In genomic region chr1:65209005-65209885, GRCh38 we compare ENCODE assay signal across 9 cellular contexts.
DNase-seq lines count a peak whose midpoint lies in the region; ATAC-seq lines count a peak whose summit lies in the region.
"Had no signal": no experiment of that assay in that cellular context is flagged by ENCODE, and none has a peak within 500 bp of the region (broad histone marks: within the 10 kb centered on the region; RNA-seq: fewer than 3 reads in every experiment).

No MANE protein-coding gene starts in this region.

- H3K27ac Mint-ChIP-seq in activated T-helper 1 cell treated with anti-CD3 and anti-CD28 coated beads, Interleukin-12 subunit alpha, Interleukin-12 subunit beta, Interleukin-2, Interleukin-4 antibody, amounts not matched to agents 30 ng/mL and 10 ng/mL and 1 ng/mL, durations not matched to agents 14 hours and 24 hours and 36 hours, result peak overlapping the region; percentile 20
- H3K27ac Mint-ChIP-seq in activated CD4-positive, alpha-beta memory T cell treated with anti-CD3 and anti-CD28 coated beads, Interleukin-2, amount 10 ng/mL, durations not matched to agents 7 days and 5 days, result no peak overlapping the region
- H3K27ac Mint-ChIP-seq: T-helper 1 cell treated with Interleukin-12 subunit alpha and Interleukin-12 subunit beta and Interleukin-4 antibody, amounts not matched to agents 30 μg/mL and 1 μg/mL, for 36 hours had no signal

- H3K9me3 Mint-ChIP-seq in activated T-helper 1 cell treated with anti-CD3 and anti-CD28 coated beads, Interleukin-12 subunit alpha, Interleukin-12 subunit beta, Interleukin-2, Interleukin-4 antibody, amounts not matched to agents 30 ng/mL and 10 ng/mL and 1 ng/mL, durations not matched to agents 14 hours and 24 hours and 36 hours, result no peaks in the 10 kb centered on the region
- no peaks in the 10 kb centered on the region for H3K9me3 Mint-ChIP-seq in activated CD4-positive, alpha-beta memory T cell treated with anti-CD3 and anti-CD28 coated beads, Interleukin-2, amount 10 ng/mL, durations not matched to agents 7 days and 5 days
- H3K9me3 Mint-ChIP-seq: T-helper 1 cell treated with Interleukin-12 subunit alpha and Interleukin-12 subunit beta and Interleukin-4 antibody, amounts not matched to agents 30 μg/mL and 1 μg/mL, for 36 hours had no signal

- H3K27me3 Mint-ChIP-seq in activated T-helper 1 cell treated with anti-CD3 and anti-CD28 coated beads, Interleukin-12 subunit alpha, Interleukin-12 subunit beta, Interleukin-2, Interleukin-4 antibody, amounts not matched to agents 30 ng/mL and 10 ng/mL and 1 ng/mL, durations not matched to agents 14 hours and 24 hours and 36 hours (ENCODE audit: insufficient read depth), result no peaks in the 10 kb centered on the region
- H3K27me3 Mint-ChIP-seq in activated CD4-positive, alpha-beta memory T cell treated with anti-CD3 and anti-CD28 coated beads, Interleukin-2, amount 10 ng/mL, durations not matched to agents 7 days and 5 days, result no peaks in the 10 kb centered on the region

- CTCF ChIA-PET in activated CD4-positive, alpha-beta memory T cell treated with anti-CD3 and anti-CD28 coated beads, Interleukin-2, amount 10 ng/mL, durations not matched to agents 7 days and 5 days (lab: Charles Lee), result interaction anchor here (0.6 to 3.4 kb wide), 17 partner anchors 9 to 306 kb away, joined by 3 to 18 read pairs (median 5); partner anchors contain the start of genes LEPR and LEPROT

- peak; percentile 37 for ATAC-seq in GM21390 (IDR thresholded peaks at IDR 0.05; ENCODE audit: unreplicated experiment)
- ATAC-seq in left ventricle myocardium superior, result peak; percentile 72

- peaks cover 76% of the 10 kb centered on the region for H3K4me1 Mint-ChIP-seq in activated T-helper 1 cell treated with anti-CD3 and anti-CD28 coated beads, Interleukin-12 subunit alpha, Interleukin-12 subunit beta, Interleukin-2, Interleukin-4 antibody, amounts not matched to agents 30 ng/mL and 10 ng/mL and 1 ng/mL, durations not matched to agents 14 hours and 24 hours and 36 hours (ENCODE audit: low read depth)
- peaks cover 26% of the 10 kb centered on the region for H3K4me1 Mint-ChIP-seq in activated CD4-positive, alpha-beta memory T cell treated with anti-CD3 and anti-CD28 coated beads, Interleukin-2, amount 10 ng/mL, durations not matched to agents 7 days and 5 days

- intact Hi-C loops in activated T-helper 1 cell treated with anti-CD3 and anti-CD28 coated beads, Interleukin-12 subunit alpha, Interleukin-12 subunit beta, Interleukin-2, Interleukin-4 antibody, amounts not matched to agents 30 ng/mL and 10 ng/mL and 1 ng/mL, durations not matched to agents 14 hours and 24 hours and 36 hours (cut with micrococcal nuclease), result loop anchor here (1.0 to 2.0 kb wide), 2 partner anchors 134 to 149 kb away; no protein-coding TSS in a partner anchor
- intact Hi-C loops in left ventricle myocardium superior (cut with micrococcal nuclease), result loop anchor here (5.0 kb wide), 1 partner anchor 147 kb away; no protein-coding TSS in a partner anchor

- POLR2A ChIA-PET in activated CD4-positive, alpha-beta memory T cell treated with anti-CD3 and anti-CD28 coated beads, Interleukin-2, amount 10 ng/mL, durations not matched to agents 7 days and 5 days (lab: Charles Lee), result no interaction called here

- H3K36me3 Mint-ChIP-seq in activated T-helper 1 cell treated with anti-CD3 and anti-CD28 coated beads, Interleukin-12 subunit alpha, Interleukin-12 subunit beta, Interleukin-2, Interleukin-4 antibody, amounts not matched to agents 30 ng/mL and 10 ng/mL and 1 ng/mL, durations not matched to agents 14 hours and 24 hours and 36 hours (ENCODE audit: low read depth), result peaks cover 15% of the 10 kb centered on the region
- no peaks in the 10 kb centered on the region for H3K36me3 Mint-ChIP-seq in activated CD4-positive, alpha-beta memory T cell treated with anti-CD3 and anti-CD28 coated beads, Interleukin-2, amount 10 ng/mL, durations not matched to agents 7 days and 5 days (ENCODE audit: low read depth)

- H3K4me3 Mint-ChIP-seq in activated T-helper 1 cell treated with anti-CD3 and anti-CD28 coated beads, Interleukin-12 subunit alpha, Interleukin-12 subunit beta, Interleukin-2, Interleukin-4 antibody, amounts not matched to agents 30 ng/mL and 10 ng/mL and 1 ng/mL, durations not matched to agents 14 hours and 24 hours and 36 hours, result no peak overlapping the region
- H3K4me3 Mint-ChIP-seq in activated CD4-positive, alpha-beta memory T cell treated with anti-CD3 and anti-CD28 coated beads, Interleukin-2, amount 10 ng/mL, durations not matched to agents 7 days and 5 days, result no peak overlapping the region
- H3K4me3 Mint-ChIP-seq: T-helper 1 cell treated with Interleukin-12 subunit alpha and Interleukin-12 subunit beta and Interleukin-4 antibody, amounts not matched to agents 30 μg/mL and 1 μg/mL, for 36 hours had no signal

- peak; percentile 41 for DNase-seq in D341Med (ENCODE audit: low spot score)
- peak; percentile 71 for DNase-seq in NAMALWA (ENCODE audit: low spot score)
- no peak for DNase-seq in activated T-helper 1 cell treated with anti-CD3 and anti-CD28 coated beads, Interleukin-12 subunit alpha, Interleukin-12 subunit beta, Interleukin-2, Interleukin-4 antibody, amounts not matched to agents 30 ng/mL and 10 ng/mL and 1 ng/mL, durations not matched to agents 14 hours and 24 hours and 36 hours (ENCODE audit: low spot score)
- DNase-seq in left ventricle myocardium superior, result no peak
- DNase-seq in smooth muscle cell of the brain vasculature (ENCODE audit: low read depth, low spot score), result peak; percentile 26
- no peak for DNase-seq in activated CD4-positive, alpha-beta memory T cell treated with anti-CD3 and anti-CD28 coated beads, Interleukin-2, amount 10 ng/mL, durations not matched to agents 7 days and 5 days
- no peak for DNase-seq in activated CD4-positive, CD25-positive, alpha-beta regulatory T cell treated with anti-CD3 and anti-CD28 coated beads, Interleukin-2, amount 50 U/mL, for 72 hours

Comparison
In these comparisons a context has a peak if more than half of its experiments do, and no peak if none do; other contexts are left out.
1. DNase-seq: peak in D341Med (single experiment), NAMALWA (single experiment) and smooth muscle cell of the brain vasculature (single experiment); none in activated T-helper 1 cell treated with anti-CD3 and anti-CD28 coated beads, Interleukin-12 subunit alpha, Interleukin-12 subunit beta, Interleukin-2, Interleukin-4 antibody, amounts not matched to agents 30 ng/mL and 10 ng/mL and 1 ng/mL, durations not matched to agents 14 hours and 24 hours and 36 hours (single experiment), left ventricle myocardium superior (single experiment), activated CD4-positive, alpha-beta memory T cell treated with anti-CD3 and anti-CD28 coated beads, Interleukin-2, amount 10 ng/mL, durations not matched to agents 7 days and 5 days (single experiment) and activated CD4-positive, CD25-positive, alpha-beta regulatory T cell treated with anti-CD3 and anti-CD28 coated beads, Interleukin-2, amount 50 U/mL, for 72 hours (single experiment).